17 cellular contexts compared by ENCODE assay signal in the genomic region with DNA sequence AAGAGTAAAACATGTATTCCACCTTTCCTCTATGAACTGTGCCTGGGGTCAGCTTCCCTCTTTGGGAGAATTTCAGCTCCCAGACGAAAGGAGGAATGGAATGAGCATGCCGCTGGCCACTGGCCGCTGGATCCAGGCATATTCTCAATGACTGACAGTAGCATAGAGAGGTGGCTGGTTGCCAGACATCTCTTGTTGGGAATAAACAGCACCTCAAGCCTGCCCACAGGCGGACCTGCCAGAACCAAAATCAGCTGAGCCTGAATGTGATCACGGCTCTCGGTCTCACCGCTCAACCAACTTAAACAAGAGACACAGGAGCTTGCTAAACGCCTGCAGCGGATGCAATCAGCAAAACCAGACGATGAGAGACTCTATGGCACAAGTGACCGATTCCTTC. TPM values are rescaled to one million over a fixed set of nuclear protein-coding genes. Genes with fewer than 3 reads are reported as not detected.
DNase-seq lines count a peak whose midpoint lies in the region; ATAC-seq, FAIRE-seq and TF ChIP-seq lines count a peak whose summit lies in the region.
"Had no signal": no experiment of that assay in that cellular context is flagged by ENCODE, and none has a peak within 500 bp of the region (broad histone marks: within the 10 kb centered on the region; RNA-seq: fewer than 3 reads in every experiment).

No MANE protein-coding gene starts in this region.

- H3K4me3 ChIP-seq in heart left ventricle = no peak overlapping the region
- no peak overlapping the region for H3K4me3 ChIP-seq in right atrium auricular region
- no peak overlapping the region for H3K4me3 ChIP-seq in kidney (ENCODE audit: low read length in 2 of 2)
- H3K4me3 ChIP-seq in psoas muscle = no peak overlapping the region
- H3K4me3 ChIP-seq: BLaER1 treated with 17β-estradiol and CSF1 and Interleukin-3, amounts not matched to agents 10 nM and 100 nM; GM23338 had no signal

- WGBS in heart left ventricle, 4 donors = 69 to 83% (median 73%) methylated on average over 11 of the region's 11 CpGs
- 49 to 62% (median 50%) methylated on average over 11 of the region's 11 CpGs for WGBS in psoas muscle, 3 donors

- peaks cover 0 to 5% (median 0%) of the 10 kb centered on the region in 12 donors for H3K4me1 ChIP-seq in heart left ventricle
- H3K4me1 ChIP-seq in right atrium auricular region = no peaks in the 10 kb centered on the region
- no peaks in the 10 kb centered on the region for H3K4me1 ChIP-seq in kidney (ENCODE audit: control insufficient read depth in 1 of 2, insufficient read depth in 1 of 2, low read depth in 1 of 2, low read length in 2 of 2)
- peaks cover 11% of the 10 kb centered on the region for H3K4me1 ChIP-seq in psoas muscle
- H3K4me1 ChIP-seq: BLaER1 treated with 17β-estradiol and CSF1 and Interleukin-3, amounts not matched to agents 10 nM and 100 nM had no signal

- H3K27me3 ChIP-seq in heart left ventricle (no peaks in the 10 kb centered on the region), right atrium auricular region (no peaks in the 10 kb centered on the region), psoas muscle (ENCODE audit: insufficient read depth in 3 of 3, low read length in 2 of 3) (no peaks in the 10 kb centered on the region)
- H3K27me3 ChIP-seq: BLaER1 treated with 17β-estradiol and CSF1 and Interleukin-3, amounts not matched to agents 10 nM and 100 nM had no signal

- DNase-seq in heart left ventricle (peak in 4 of 5 donors; percentile 42 to 80 (median 56)), right atrium auricular region (ENCODE audit: low spot score) (no peak), kidney (peak; percentile 18), psoas muscle (no peak), NCI-H748 (lab: John Stamatoyannopoulos, UW; ENCODE audit: unreplicated experiment) (no peak), OCI-M2 (lab: John Stamatoyannopoulos, UW; ENCODE audit: unreplicated experiment) (no peak)
- DNase-seq: ACHN; CD4-positive, alpha-beta T cell; DMS153; DMS79 treated with DMSO at 0.1 percent for 48 hours; EL; H7 had no signal

- H3K27ac ChIP-seq in heart left ventricle (no peak overlapping the region), right atrium auricular region (no peak overlapping the region), kidney (ENCODE audit: low read depth in 2 of 2, low read length in 2 of 2) (no peak overlapping the region), psoas muscle (no peak overlapping the region)
- H3K27ac ChIP-seq: BLaER1 treated with 17β-estradiol and CSF1 and Interleukin-3, amounts not matched to agents 10 nM and 100 nM had no signal

- peaks cover 91% of the 10 kb centered on the region for H3K36me3 Mint-ChIP-seq in stimulated activated memory B cell treated with anti-CD40 and anti-IgM and Interleukin-4, amounts not matched to agents 10 μg/mL and 1 μg/mL and 100 μg/mL, for 72 hours

- no peak for TF ChIP-seq POLR2A in heart left ventricle (IDR thresholded peaks at IDR 0.05)

- intact Hi-C loops in heart left ventricle (cut with DNase I) = no loop called here
- intact Hi-C loops in kidney (cut with DNase I) = no loop called here
- intact Hi-C loops in psoas muscle (cut with DNase I) = no loop called here

- ATAC-seq in heart left ventricle (peak; percentile 49 to 87 (median 64)), psoas muscle (peak; percentile 36 to 77 (median 71))
- ATAC-seq in stimulated activated memory B cell treated with anti-CD40 and anti-IgM and Interleukin-4, amounts not matched to agents 10 μg/mL and 1 μg/mL and 100 μg/mL, for 72 hours = no peak
- ATAC-seq: GM23338 had no signal

- no peaks in the 10 kb centered on the region for H3K27me3 Mint-ChIP-seq in stimulated activated memory B cell treated with anti-CD40 and anti-IgM and Interleukin-4, amounts not matched to agents 10 μg/mL and 1 μg/mL and 100 μg/mL, for 72 hours
- H3K27me3 Mint-ChIP-seq: CD4-positive, alpha-beta T cell had no signal

- no peak overlapping the region for H3K27ac Mint-ChIP-seq in stimulated activated memory B cell treated with anti-CD40 and anti-IgM and Interleukin-4, amounts not matched to agents 10 μg/mL and 1 μg/mL and 100 μg/mL, for 72 hours
- H3K27ac Mint-ChIP-seq: CD4-positive, alpha-beta T cell; GM23338 had no signal

- peaks cover 3 to 96% (median 76%) of the 10 kb centered on the region in 9 donors for H3K36me3 ChIP-seq in heart left ventricle
- peaks cover 80% of the 10 kb centered on the region for H3K36me3 ChIP-seq in right atrium auricular region
- peaks cover 38 to 51% of the 10 kb centered on the region in 2 donors for H3K36me3 ChIP-seq in kidney (ENCODE audit: control insufficient read depth in 1 of 2, insufficient read depth in 2 of 2, low read length in 2 of 2)
- peaks cover 14 to 85% of the 10 kb centered on the region in 2 donors for H3K36me3 ChIP-seq in psoas muscle (ENCODE audit: insufficient read depth in 1 of 2, low read depth in 1 of 2)

- no peak for TF ChIP-seq CTCF in heart left ventricle (IDR thresholded peaks at IDR 0.05)
- TF ChIP-seq CTCF in right atrium auricular region (IDR thresholded peaks at IDR 0.05) = no peak
- TF ChIP-seq CTCF in kidney (IDR thresholded peaks at IDR 0.05; ENCODE audit: borderline replicate concordance, extremely low read depth, insufficient read depth) = no peak
- TF ChIP-seq CTCF in psoas muscle (IDR thresholded peaks at IDR 0.05) = no peak

- H3K9me3 ChIP-seq in heart left ventricle (peaks cover 0 to 23% (median 12%) of the 10 kb centered on the region in 12 donors), right atrium auricular region (peaks cover 5 to 13% of the 10 kb centered on the region in 2 donors), kidney (ENCODE audit: control insufficient read depth in 1 of 2, low read length in 2 of 2) (peaks cover 0 to 5% of the 10 kb centered on the region in 2 donors), psoas muscle (peaks cover 19% of the 10 kb centered on the region)

- no peaks in the 10 kb centered on the region for H3K4me1 Mint-ChIP-seq in stimulated activated memory B cell treated with anti-CD40 and anti-IgM and Interleukin-4, amounts not matched to agents 10 μg/mL and 1 μg/mL and 100 μg/mL, for 72 hours
- H3K4me1 Mint-ChIP-seq: GM23338 had no signal

- no peak overlapping the region for H3K9ac ChIP-seq in kidney (ENCODE audit: low read length in 2 of 2)
- H3K9ac ChIP-seq: BLaER1 treated with 17β-estradiol and CSF1 and Interleukin-3, amounts not matched to agents 10 nM and 100 nM had no signal

- FAIRE-seq in kidney (lab: Jason Lieb, UNC) = no peak
- FAIRE-seq: G401.6, GM12891 had no signal

- H3K9me3 Mint-ChIP-seq in stimulated activated memory B cell treated with anti-CD40 and anti-IgM and Interleukin-4, amounts not matched to agents 10 μg/mL and 1 μg/mL and 100 μg/mL, for 72 hours = peaks cover 12% of the 10 kb centered on the region

- no peak overlapping the region for H3K4me3 Mint-ChIP-seq in stimulated activated memory B cell treated with anti-CD40 and anti-IgM and Interleukin-4, amounts not matched to agents 10 μg/mL and 1 μg/mL and 100 μg/mL, for 72 hours
- H3K4me3 Mint-ChIP-seq: CD4-positive, alpha-beta T cell; GM23338 had no signal

RNA-seq across cellular contexts. Expression of a gene that starts 20.6 kb away (rescaled TPM):
- 10 to 100 TPM; 29.3 to 68.9 (median 43.1) TPM for total RNA-seq in heart left ventricle
- 10 to 100 TPM; 31.1 to 49.9 TPM for polyA plus RNA-seq in heart left ventricle
- total RNA-seq in right atrium auricular region = 10 to 100 TPM; 33.5 to 57.7 TPM
- 117 TPM for total RNA-seq in kidney
- polyA plus RNA-seq in kidney (ENCODE audit: insufficient read depth, low read depth, low replicate concordance) = 49.5 TPM
- 10 to 100 TPM; 40.0 to 50.2 (median 41.9) TPM for total RNA-seq in psoas muscle
- polyA plus RNA-seq in psoas muscle = 10 to 100 TPM; 30.1 to 47.7 (median 37.0) TPM

RNA-seq across cellular contexts. Expression of a gene that starts 28.5 kb away (rescaled TPM):
- total RNA-seq in heart left ventricle = 10 to 100 TPM in 6 of 9 donors, 1 to 10 TPM in 3; 8.5 to 14.4 (median 12.3) TPM
- 10 to 100 TPM; 10.4 to 24.1 TPM for polyA plus RNA-seq in heart left ventricle
- total RNA-seq in right atrium auricular region = 10 to 100 TPM; 12.5 to 20.3 TPM
- total RNA-seq in kidney = 36.6 TPM
- 25.3 TPM for polyA plus RNA-seq in kidney (ENCODE audit: insufficient read depth, low read depth, low replicate concordance)
- total RNA-seq in psoas muscle = 1 to 10 TPM; 2.1 to 7.9 (median 5.1) TPM
- polyA plus RNA-seq in psoas muscle = 10 to 100 TPM; 20.4 to 30.4 (median 25.0) TPM

Comparison
In these comparisons a context has a peak if more than half of its experiments do, and no peak if none do; other contexts are left out.
1. DNase-seq: peak in heart left ventricle (4 of 5) and kidney (single experiment); none in right atrium auricular region (single experiment), psoas muscle (0 of 2), NCI-H748 (single experiment) and OCI-M2 (single experiment).